20 cellular contexts compared by ENCODE assay signal in genomic region chr1:228047183-228047466, GRCh38. TPM values are rescaled to one million over a fixed set of nuclear protein-coding genes. Genes with fewer than 3 reads are reported as not detected.
A peak's percentile ranks its signal among the peaks of the same experiment; 100 is the strongest.
DNase-seq lines count a peak whose midpoint lies in the region; ATAC-seq and TF ChIP-seq lines count a peak whose summit lies in the region.
"Had no signal": no experiment of that assay in that cellular context is flagged by ENCODE, and none has a peak within 500 bp of the region (broad histone marks: within the 10 kb centered on the region; RNA-seq: fewer than 3 reads in every experiment).

No MANE protein-coding gene starts in this region.

- H2BK5ac ChIP-seq in IMR-90 (ENCODE audit: low read depth, low read length, poor library complexity, severe bottlenecking) (no peak overlapping the region), mesendoderm (ENCODE audit: low read length) (no peak overlapping the region)

- no peak overlapping the region for H4K91ac ChIP-seq in IMR-90 (ENCODE audit: insufficient read depth, low read depth, low read length)

- CTCF ChIA-PET in IMR-90 (lab: Yijun Ruan, JAX) = no interaction called here
- CTCF ChIA-PET in activated naive CD4-positive, alpha-beta T cell treated with anti-CD3 and anti-CD28 coated beads, Interleukin-2, amount 10 ng/mL, durations not matched to agents 7 days and 5 days (lab: Charles Lee) = no interaction called here

- H2AFZ ChIP-seq in IMR-90 (replicated peaks; ENCODE audit: low read length, poor library complexity) = no peak overlapping the region

- no peak overlapping the region for H2AK5ac ChIP-seq in IMR-90 (ENCODE audit: low read depth, low read length)
- H2AK5ac ChIP-seq in mesendoderm (ENCODE audit: low read length) = no peak overlapping the region

- no peak overlapping the region for H3K27ac Mint-ChIP-seq in activated naive CD4-positive, alpha-beta T cell treated with anti-CD3 and anti-CD28 coated beads, Interleukin-2, amount 10 ng/mL, durations not matched to agents 7 days and 5 days
- H3K27ac Mint-ChIP-seq in endothelial cell (ENCODE audit: unreplicated experiment) = no peak overlapping the region
- H3K27ac Mint-ChIP-seq: CD4-positive, CD25-positive, alpha-beta regulatory T cell; CD8-positive, alpha-beta memory T cell; HFFc6 had no signal

- in situ Hi-C loops in IMR-90 (cut with MboI; ENCODE audit: low sequenced_read_pairs) = no loop called here

- no peaks in the 10 kb centered on the region for H3K79me2 ChIP-seq in mesendoderm (ENCODE audit: control insufficient read depth, insufficient read depth, low read length)

- H3K9me3 Mint-ChIP-seq in activated naive CD4-positive, alpha-beta T cell treated with anti-CD3 and anti-CD28 coated beads, Interleukin-2, amount 10 ng/mL, durations not matched to agents 7 days and 5 days = peaks cover 8% of the 10 kb centered on the region
- H3K9me3 Mint-ChIP-seq in endothelial cell (ENCODE audit: unreplicated experiment) = no peaks in the 10 kb centered on the region
- H3K9me3 Mint-ChIP-seq: CD8-positive, alpha-beta memory T cell; HFFc6 had no signal

- no peak overlapping the region for H2BK120ac ChIP-seq in IMR-90 (ENCODE audit: low read depth, low read length)
- no peak overlapping the region for H2BK120ac ChIP-seq in mesendoderm (ENCODE audit: low read depth, low read length)

- H3K18ac ChIP-seq in IMR-90 (ENCODE audit: low read depth, low read length) (no peak overlapping the region), mesendoderm (ENCODE audit: low read length) (no peak overlapping the region)

- intact Hi-C loops in IMR-90 (cut with micrococcal nuclease) (no loop called here), sigmoid colon (cut with DNase I) (no loop called here)

- H3K27me3 ChIP-seq in IMR-90 (ENCODE audit: control insufficient read depth, insufficient read depth, low read length) (peaks cover 22% of the 10 kb centered on the region), mesendoderm (ENCODE audit: insufficient read depth, low read length, poor library complexity) (no peaks in the 10 kb centered on the region), sigmoid colon (peaks cover 0 to 4% (median 0%) of the 10 kb centered on the region in 3 donors)

- no peak overlapping the region for H4K8ac ChIP-seq in IMR-90 (ENCODE audit: low read depth in 2 of 2, low read length in 2 of 2)
- no peak overlapping the region for H4K8ac ChIP-seq in mesendoderm (ENCODE audit: low read depth, low read length)

- H3K27me3 Mint-ChIP-seq in activated naive CD4-positive, alpha-beta T cell treated with anti-CD3 and anti-CD28 coated beads, Interleukin-2, amount 10 ng/mL, durations not matched to agents 7 days and 5 days = peaks cover 24% of the 10 kb centered on the region
- H3K27me3 Mint-ChIP-seq in endothelial cell (ENCODE audit: unreplicated experiment) = peaks cover 17% of the 10 kb centered on the region

- H3K79me1 ChIP-seq in IMR-90 (ENCODE audit: low read depth in 1 of 2, low read length in 2 of 2) (no peaks in the 10 kb centered on the region), mesendoderm (ENCODE audit: low read length) (no peaks in the 10 kb centered on the region)

- H3K23ac ChIP-seq in IMR-90 (ENCODE audit: low read depth, low read length) (no peak overlapping the region), mesendoderm (ENCODE audit: low read length) (no peak overlapping the region)

- no peak overlapping the region for H3K14ac ChIP-seq in IMR-90 (replicated peaks; ENCODE audit: low read depth, low read length)

- ATAC-seq in IMR-90 (ENCODE audit: low read depth) = no peak
- ATAC-seq: HCT116 had no signal

- no peak overlapping the region for H3K4me3 Mint-ChIP-seq in activated naive CD4-positive, alpha-beta T cell treated with anti-CD3 and anti-CD28 coated beads, Interleukin-2, amount 10 ng/mL, durations not matched to agents 7 days and 5 days
- no peak overlapping the region for H3K4me3 Mint-ChIP-seq in endothelial cell (ENCODE audit: unreplicated experiment)
- H3K4me3 Mint-ChIP-seq: CD4-positive, CD25-positive, alpha-beta regulatory T cell; CD8-positive, alpha-beta memory T cell; HFFc6 had no signal

- no peak overlapping the region for H3K4me3 ChIP-seq in IMR-90 (ENCODE audit: insufficient read depth, low read depth, low read length)
- H3K4me3 ChIP-seq in mesendoderm (ENCODE audit: low read length) = no peak overlapping the region
- no peak overlapping the region for H3K4me3 ChIP-seq in sigmoid colon

- H3K56ac ChIP-seq in IMR-90 (ENCODE audit: extremely low read depth, insufficient read depth, low read length) = no peak overlapping the region
- H3K56ac ChIP-seq in mesendoderm (ENCODE audit: low read length) = peak overlapping the region; percentile 15

- TF ChIP-seq POLR2A in IMR-90 (IDR thresholded peaks at IDR 0.05; ENCODE audit: low read depth, low read length) = no peak
- no peak for TF ChIP-seq POLR2A in sigmoid colon (IDR thresholded peaks at IDR 0.05)

- H3K36me3 Mint-ChIP-seq in activated naive CD4-positive, alpha-beta T cell treated with anti-CD3 and anti-CD28 coated beads, Interleukin-2, amount 10 ng/mL, durations not matched to agents 7 days and 5 days = no peaks in the 10 kb centered on the region
- peaks cover 12% of the 10 kb centered on the region for H3K36me3 Mint-ChIP-seq in endothelial cell (ENCODE audit: low read depth, unreplicated experiment)
- H3K36me3 Mint-ChIP-seq: CD4-positive, CD25-positive, alpha-beta regulatory T cell had no signal

- no CpG with 5 or more reads among the region's 7 CpGs for WGBS in IMR-90 (ENCODE audit: extremely low coverage in 2 of 2, insufficient read length in 1 of 2), 2 experiments
- WGBS in mesendoderm (ENCODE audit: extremely low coverage, insufficient coverage, low lambda C conversion rate) = no CpG with 5 or more reads among the region's 7 CpGs
- WGBS in sigmoid colon, 2 donors = 88 to 89% methylated on average over 7 of the region's 7 CpGs

- TF ChIP-seq EP300 in sigmoid colon (IDR thresholded peaks at IDR 0.05) = no peak

- H3K4me2 ChIP-seq in IMR-90 (ENCODE audit: low read depth, low read length) (no peak overlapping the region), mesendoderm (ENCODE audit: low read length) (no peak overlapping the region)

- TF ChIP-seq CTCF in IMR-90 (conservative IDR thresholded peaks at IDR 0.05; ENCODE audit: low read depth, low read length) (no peak), sigmoid colon (IDR thresholded peaks at IDR 0.05) (no peak), endothelial cell (IDR thresholded peaks at IDR 0.05; ENCODE audit: unreplicated experiment) (no peak)

- H3K36me3 ChIP-seq in IMR-90 (ENCODE audit: control insufficient read depth, insufficient read depth, low read length) (no peaks in the 10 kb centered on the region), mesendoderm (ENCODE audit: control insufficient read depth, insufficient read depth, low read length) (no peaks in the 10 kb centered on the region), sigmoid colon (no peaks in the 10 kb centered on the region)
- H3K36me3 ChIP-seq: BE2C had no signal

- H4K5ac ChIP-seq in IMR-90 (ENCODE audit: low read depth, low read length) (no peak overlapping the region), mesendoderm (ENCODE audit: low read length) (no peak overlapping the region)

- H3K9me3 ChIP-seq in IMR-90 (ENCODE audit: control insufficient read depth, insufficient read depth, low read length) = peaks cover 5% of the 10 kb centered on the region; the same call in 1 of the 2 replicates
- H3K9me3 ChIP-seq in sigmoid colon = no peaks in the 10 kb centered on the region
- H3K9me3 ChIP-seq: BE2C had no signal

- peak overlapping the region; percentile 37 for H2AK9ac ChIP-seq in IMR-90 (replicated peaks; ENCODE audit: low read depth, low read length, poor library complexity)

- no peak overlapping the region for H2BK15ac ChIP-seq in IMR-90 (ENCODE audit: low read depth, low read length)
- no peak overlapping the region for H2BK15ac ChIP-seq in mesendoderm (replicated peaks; ENCODE audit: low read depth)

- DNase-seq in IMR-90 = no peak
- DNase-seq in mesendoderm = no peak
- peak; percentile 29 for DNase-seq in sigmoid colon
- no peak for DNase-seq in activated naive CD4-positive, alpha-beta T cell treated with anti-CD3 and anti-CD28 coated beads, Interleukin-2, amount 10 ng/mL, durations not matched to agents 7 days and 5 days
- DNase-seq in activated gamma-delta T cell treated with Interleukin-2 at 50 U/mL for 16 hours = no peak
- DNase-seq in endothelial cell (ENCODE audit: low spot score) = no peak
- DNase-seq: ACHN; BE2C; C1 segment of cervical spinal cord; CD4-positive, CD25-positive, alpha-beta regulatory T cell; CD8-positive, alpha-beta memory T cell; COR-L47; DMS79; GF-D8; GOT3; HFFc6 had no signal

- H3K27ac ChIP-seq in IMR-90 (ENCODE audit: insufficient read depth, low read length) (no peak overlapping the region), mesendoderm (ENCODE audit: low read depth, low read length) (no peak overlapping the region), sigmoid colon (no peak overlapping the region)
- H3K27ac ChIP-seq: HL-60 had no signal

- dilution Hi-C loops in IMR-90 (cut with HindIII; ENCODE audit: low sequenced_read_pairs, unreplicated experiment) = no loop called here

- no peak for TF ChIP-seq RAD21 in IMR-90 (IDR thresholded peaks at IDR 0.05; ENCODE audit: low read length)

- H3K4me1 ChIP-seq in IMR-90 (ENCODE audit: control insufficient read depth, insufficient read depth, low read length) = no peaks in the 10 kb centered on the region
- H3K4me1 ChIP-seq in mesendoderm (ENCODE audit: control insufficient read depth, low read depth, low read length) = no peaks in the 10 kb centered on the region
- H3K4me1 ChIP-seq in sigmoid colon = no peaks in the 10 kb centered on the region
- H3K4me1 ChIP-seq: BE2C had no signal

- BruUV-seq in IMR-90 (replicated peaks; lab: Mats Ljungman, UMichigan) = no TSS peak

- no peaks in the 10 kb centered on the region for H3K9me1 ChIP-seq in IMR-90 (ENCODE audit: insufficient read depth, low read length)

- H3K4ac ChIP-seq in IMR-90 (ENCODE audit: low read depth, low read length) = no peak overlapping the region
- no peak overlapping the region for H3K4ac ChIP-seq in mesendoderm (ENCODE audit: low read depth, low read length)

- POLR2A ChIA-PET in IMR-90 (lab: Charles Lee; ENCODE audit: unreplicated experiment) = no interaction called here

- no peak overlapping the region for H2BK20ac ChIP-seq in IMR-90 (ENCODE audit: low read depth, low read length)

- H3K9ac ChIP-seq in IMR-90 (ENCODE audit: low read depth, low read length) (no peak overlapping the region), mesendoderm (ENCODE audit: low read length) (no peak overlapping the region)

- no peaks in the 10 kb centered on the region for H3K4me1 Mint-ChIP-seq in activated naive CD4-positive, alpha-beta T cell treated with anti-CD3 and anti-CD28 coated beads, Interleukin-2, amount 10 ng/mL, durations not matched to agents 7 days and 5 days
- H3K4me1 Mint-ChIP-seq in endothelial cell (ENCODE audit: unreplicated experiment) = peaks cover 4% of the 10 kb centered on the region
- H3K4me1 Mint-ChIP-seq: CD4-positive, CD25-positive, alpha-beta regulatory T cell; CD8-positive, alpha-beta memory T cell had no signal

- H4K20me1 ChIP-seq in IMR-90 (ENCODE audit: insufficient read depth, low read length) = no peaks in the 10 kb centered on the region; the same call in none of the 2 replicates

RNA-seq across cellular contexts. Expression of gene ARF1, which starts 35.4 kb away (rescaled TPM):
- total RNA-seq in IMR-90 (2012; rRNA removed) (306 and 330 TPM in 2 replicates), sigmoid colon (100 to 1,000 TPM; 212 to 250 (median 225) TPM), endothelial cell (ENCODE audit: unreplicated experiment) (393 TPM)
- polyA plus RNA-seq in IMR-90 (2012; rRNA removed) (1,099 and 1,100 TPM in 2 replicates), sigmoid colon (100 to 1,000 TPM; 345 to 482 (median 479) TPM)
- polyA plus RNA-seq in IMR-90 (2012; cell fraction: cytosol; rRNA removed) = 570 and 893 TPM in 2 replicates
- 435 and 685 TPM in 2 replicates for polyA plus RNA-seq in IMR-90 (2012; cell fraction: nucleus; rRNA removed; ENCODE audit: low replicate concordance)
- 264 TPM for polyA plus RNA-seq in mesendoderm (2013, experiment 1 of 2)
- polyA plus RNA-seq in mesendoderm (2013, experiment 2 of 2) = 266 TPM

RNA-seq across cellular contexts. Expression of gene WNT3A, which starts 40.3 kb away (rescaled TPM):
- total RNA-seq in IMR-90 (2012; rRNA removed) = not detected in 2 replicates
- polyA plus RNA-seq in IMR-90 (2012; rRNA removed) = not detected in 2 replicates
- not detected in 2 replicates for polyA plus RNA-seq in IMR-90 (2012; cell fraction: cytosol; rRNA removed)
- polyA plus RNA-seq in IMR-90 (2012; cell fraction: nucleus; rRNA removed; ENCODE audit: low replicate concordance) = not detected in 2 replicates
- 0.53 TPM for polyA plus RNA-seq in mesendoderm (2013, experiment 1 of 2)
- polyA plus RNA-seq in mesendoderm (2013, experiment 2 of 2) = 0.42 TPM
- total RNA-seq in sigmoid colon = not detected
- polyA plus RNA-seq in sigmoid colon = under 1 TPM in 1 of 3 donors, not detected in 2; 0.01 TPM
- not detected for total RNA-seq in endothelial cell (ENCODE audit: unreplicated experiment)
- total RNA-seq: CD4-positive, CD25-positive, alpha-beta regulatory T cell; CD8-positive, alpha-beta memory T cell; Daoy; HFFc6; HT1080 had no signal
- polyA plus RNA-seq: CD4-positive, CD25-positive, alpha-beta regulatory T cell; CD8-positive, alpha-beta memory T cell had no signal

RNA-seq across cellular contexts. Expression of gene C1orf35, which starts 56.0 kb away (rescaled TPM):
- 4.3 and 4.7 TPM in 2 replicates for total RNA-seq in IMR-90 (2012; rRNA removed)
- 13.0 and 15.4 TPM in 2 replicates for polyA plus RNA-seq in IMR-90 (2012; rRNA removed)
- 20.6 and 27.3 TPM in 2 replicates for polyA plus RNA-seq in IMR-90 (2012; cell fraction: cytosol; rRNA removed)
- 46.8 and 78.0 TPM in 2 replicates for polyA plus RNA-seq in IMR-90 (2012; cell fraction: nucleus; rRNA removed; ENCODE audit: low replicate concordance)
- 23.0 TPM for polyA plus RNA-seq in mesendoderm (2013, experiment 1 of 2)
- polyA plus RNA-seq in mesendoderm (2013, experiment 2 of 2) = 22.1 TPM
- total RNA-seq in sigmoid colon = 10 to 100 TPM in 3 of 4 donors, 1 to 10 TPM in 1; 7.8 to 18.1 (median 13.0) TPM
- polyA plus RNA-seq in sigmoid colon = 10 to 100 TPM in 1 of 3 donors, 1 to 10 TPM in 2; 8.8 to 17.9 (median 9.0) TPM
- total RNA-seq in endothelial cell (ENCODE audit: unreplicated experiment) = 23.2 TPM
